ENCODE assay signal across 20 cellular contexts in the genomic region with DNA sequence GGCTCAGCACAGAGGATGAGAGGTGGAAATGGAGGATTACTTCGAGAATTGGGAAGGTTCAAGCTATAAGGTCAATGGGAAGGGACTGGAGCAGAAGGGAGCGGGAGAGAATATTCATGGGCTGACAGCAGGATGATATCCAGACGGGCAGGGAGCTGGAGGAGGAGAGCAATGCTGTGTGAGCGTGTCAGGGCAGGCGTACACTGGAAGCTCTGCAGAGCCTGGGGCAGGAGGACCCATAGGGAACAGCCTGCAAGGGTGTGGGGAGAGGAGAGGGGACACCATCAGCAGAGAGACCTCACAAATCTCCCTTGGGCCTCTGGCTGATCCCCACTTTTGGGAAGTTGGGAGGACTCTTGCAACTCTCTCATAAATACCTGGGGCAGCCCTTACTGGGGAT. TPM values are rescaled to one million over a fixed set of nuclear protein-coding genes. Genes with fewer than 3 reads are reported as not detected.
DNase-seq lines count a peak whose midpoint lies in the region; ATAC-seq, FAIRE-seq and TF ChIP-seq lines count a peak whose summit lies in the region.
"Had no signal": no experiment of that assay in that cellular context is flagged by ENCODE, and none has a peak within 500 bp of the region (broad histone marks: within the 10 kb centered on the region; RNA-seq: fewer than 3 reads in every experiment).

No MANE protein-coding gene starts in this region.

- no peak for ATAC-seq in HG03439 (IDR thresholded peaks at IDR 0.05; ENCODE audit: unreplicated experiment)
- ATAC-seq: PC-3 had no signal

- FAIRE-seq in astrocyte (lab: Jason Lieb, UNC), result no peak
- FAIRE-seq: small intestine had no signal

- H3K36me3 Mint-ChIP-seq in astrocyte (ENCODE audit: low read depth, unreplicated experiment), result peaks cover 66% of the 10 kb centered on the region
- H3K36me3 Mint-ChIP-seq in nephron progenitor cell (ENCODE audit: low read depth), result peaks cover 25% of the 10 kb centered on the region
- H3K36me3 Mint-ChIP-seq in glutamatergic neuron (ENCODE audit: unreplicated experiment), result no peaks in the 10 kb centered on the region
- H3K36me3 Mint-ChIP-seq: CD14-positive monocyte had no signal

- H3K4me1 ChIP-seq in astrocyte (ENCODE audit: insufficient read depth, low read length), result peaks cover 16% of the 10 kb centered on the region

- H3K27ac Mint-ChIP-seq in astrocyte (ENCODE audit: unreplicated experiment) (peak overlapping the region; percentile 37), nephron progenitor cell (no peak overlapping the region), glutamatergic neuron (ENCODE audit: unreplicated experiment) (no peak overlapping the region)
- H3K27ac Mint-ChIP-seq: activated T-cell treated with anti-CD3 and anti-CD28 coated beads, Interleukin-2, amount 50 U/mL, for 24 hours; CD14-positive monocyte had no signal

- H3K9me3 Mint-ChIP-seq in astrocyte (ENCODE audit: unreplicated experiment) (peaks cover 15% of the 10 kb centered on the region), nephron progenitor cell (no peaks in the 10 kb centered on the region), glutamatergic neuron (ENCODE audit: unreplicated experiment) (peaks cover 9% of the 10 kb centered on the region)
- H3K9me3 Mint-ChIP-seq: activated T-cell treated with anti-CD3 and anti-CD28 coated beads, Interleukin-2, amount 50 U/mL, for 24 hours had no signal

- in situ Hi-C loops in G401 (cut with HindIII; ENCODE audit: low sequenced_read_pairs), result no loop called here

- H3K4me3 ChIP-seq in Jurkat, Clone E6-1 (ENCODE audit: low read length), result peak overlapping the region; percentile 80
- no peak overlapping the region for H3K4me3 ChIP-seq in astrocyte (ENCODE audit: insufficient read depth, low read depth, low read length)
- H3K4me3 ChIP-seq: ascending aorta, ovary had no signal

- no peak overlapping the region for H3K4me3 Mint-ChIP-seq in astrocyte (ENCODE audit: unreplicated experiment)
- H3K4me3 Mint-ChIP-seq in nephron progenitor cell, result peak overlapping the region; percentile 58
- H3K4me3 Mint-ChIP-seq in glutamatergic neuron (ENCODE audit: unreplicated experiment), result no peak overlapping the region
- H3K4me3 Mint-ChIP-seq: CD14-positive monocyte had no signal

- H3K36me3 ChIP-seq in astrocyte (ENCODE audit: insufficient read depth, low read length), result peaks cover 3% of the 10 kb centered on the region
- H3K36me3 ChIP-seq: ovary had no signal

- H2AFZ ChIP-seq in astrocyte (ENCODE audit: low read depth, low read length), result no peak overlapping the region

- H3K27me3 Mint-ChIP-seq in astrocyte (ENCODE audit: low read depth, unreplicated experiment) (peaks cover 26% of the 10 kb centered on the region), nephron progenitor cell (ENCODE audit: low read depth, poor library complexity) (no peaks in the 10 kb centered on the region), glutamatergic neuron (ENCODE audit: unreplicated experiment) (peaks cover 9% of the 10 kb centered on the region)
- H3K27me3 Mint-ChIP-seq: activated T-cell treated with anti-CD3 and anti-CD28 coated beads, Interleukin-2, amount 50 U/mL, for 24 hours had no signal

- no peak overlapping the region for H3K27ac ChIP-seq in astrocyte (ENCODE audit: low read depth, low read length)
- H3K27ac ChIP-seq: 22Rv1, ovary, VCaP had no signal

- H3K9me3 ChIP-seq in astrocyte (ENCODE audit: insufficient read depth, low read depth, low read length), result no peaks in the 10 kb centered on the region
- H3K9me3 ChIP-seq: ascending aorta, ovary had no signal

- no peak overlapping the region for H3K9ac ChIP-seq in astrocyte (ENCODE audit: low read length)

- H3K27me3 ChIP-seq in astrocyte (ENCODE audit: insufficient read depth, low read length), result no peaks in the 10 kb centered on the region
- H3K27me3 ChIP-seq: ascending aorta, ovary had no signal

- H3K4me1 Mint-ChIP-seq in astrocyte (ENCODE audit: low read depth, unreplicated experiment) (peaks cover 21% of the 10 kb centered on the region), nephron progenitor cell (peaks cover 47% of the 10 kb centered on the region), glutamatergic neuron (ENCODE audit: low read depth, unreplicated experiment) (peaks cover 4% of the 10 kb centered on the region)
- H3K4me1 Mint-ChIP-seq: CD14-positive monocyte had no signal

- H3K79me2 ChIP-seq in astrocyte (ENCODE audit: insufficient read depth, low read length), result no peaks in the 10 kb centered on the region

- peak; percentile 70 for DNase-seq in DMS 273 (lab: John Stamatoyannopoulos, UW; ENCODE audit: unreplicated experiment)
- DNase-seq in DMS 273 treated with DMSO at 0.1 percent for 48 hours (lab: John Stamatoyannopoulos, UW), result no peak
- no peak for DNase-seq in Jurkat, Clone E6-1 (ENCODE audit: low read depth, low spot score)
- no peak for DNase-seq in astrocyte (ENCODE audit: low read depth)
- DNase-seq in nephron progenitor cell, result no peak
- DNase-seq in glutamatergic neuron, result no peak
- no peak for DNase-seq in G401 (ENCODE audit: low spot score)
- DNase-seq: activated T-cell treated with anti-CD3 and anti-CD28 coated beads, Interleukin-2, amount 50 U/mL, for 24 hours; DND-41; NCI-H1436; NCI-H510A; PC-3; small intestine; stimulated activated naive CD4-positive, alpha-beta T cell treated with Interleukin-2 at 50 U/mL for 16 hours had no signal

- TF ChIP-seq CTCF in astrocyte (IDR thresholded peaks at IDR 0.05; ENCODE audit: insufficient read depth, low read depth, low read length) (no peak), nephron progenitor cell (IDR thresholded peaks at IDR 0.05) (no peak), glutamatergic neuron (IDR thresholded peaks at IDR 0.05; ENCODE audit: partially characterized antibody, unreplicated experiment) (no peak)

- peaks cover 13% of the 10 kb centered on the region for H4K20me1 ChIP-seq in astrocyte (ENCODE audit: insufficient read depth, low read length)

- H3K4me2 ChIP-seq in astrocyte (ENCODE audit: low read length), result no peak overlapping the region

RNA-seq across cellular contexts. Expression of a gene that starts 13.7 kb away (rescaled TPM):
- 1.2 TPM for polyA plus RNA-seq in Jurkat, Clone E6-1 (2012; ENCODE audit: insufficient read depth, insufficient read length)
- total RNA-seq in astrocyte (12.3 and 17.5 TPM in 2 replicates), glutamatergic neuron (ENCODE audit: unreplicated experiment) (0.59 TPM)
- total RNA-seq in G401 (2014; rRNA removed; shearing (Covaris generic)), result 12.7 and 13.4 TPM in 2 replicates
